Comparison of ENCODE assay signal across 13 cellular contexts in the genomic region with DNA sequence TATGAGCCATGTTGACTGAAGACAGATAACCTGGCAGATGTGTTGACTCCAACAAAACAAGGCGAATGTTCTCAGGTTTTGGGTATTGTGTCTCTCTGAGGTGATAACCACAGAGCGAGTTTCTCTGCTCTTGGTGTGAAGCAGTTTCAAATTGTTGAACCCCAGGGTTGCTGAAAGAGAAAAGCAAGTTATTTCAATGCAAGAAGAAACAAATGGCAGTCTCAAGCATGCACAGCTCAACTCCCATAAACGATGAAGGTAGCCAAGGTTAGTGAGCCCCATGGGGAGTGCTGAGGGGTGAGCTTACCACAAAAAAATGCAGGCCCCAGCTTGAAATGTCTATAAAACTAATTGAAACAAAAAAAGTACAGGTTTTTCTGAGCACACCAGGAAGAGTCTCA.
DNase-seq lines count a peak whose midpoint lies in the region; ATAC-seq, FAIRE-seq and TF ChIP-seq lines count a peak whose summit lies in the region.
"Had no signal": no experiment of that assay in that cellular context is flagged by ENCODE, and none has a peak within 500 bp of the region (broad histone marks: within the 10 kb centered on the region; RNA-seq: fewer than 3 reads in every experiment).

No MANE protein-coding gene starts in this region.

- peaks cover 15% of the 10 kb centered on the region for H3K27me3 Mint-ChIP-seq in activated naive CD4-positive, alpha-beta T cell treated with anti-CD3 and anti-CD28 coated beads for 36 hours (ENCODE audit: low read depth)
- H3K27me3 Mint-ChIP-seq in activated CD4-positive, alpha-beta memory T cell treated with anti-CD3 and anti-CD28 coated beads for 36 hours = peaks cover 5% of the 10 kb centered on the region
- H3K27me3 Mint-ChIP-seq: activated B cell treated with CpG ODN at 0.5 μM for 24 hours; activated naive CD8-positive, alpha-beta T cell treated with anti-CD3 and anti-CD28 coated beads, Interleukin-2, amount 10 ng/mL, durations not matched to agents 7 days and 5 days had no signal

- ATAC-seq in gastroesophageal sphincter = peak; percentile 19
- ATAC-seq: HCT116; stimulated activated naive B cell treated with anti-CD40 and anti-IgM and Interleukin-4, amounts not matched to agents 10 μg/mL and 1 μg/mL and 100 μg/mL, for 72 hours had no signal

- intact Hi-C loops in activated naive CD4-positive, alpha-beta T cell treated with anti-CD3 and anti-CD28 coated beads for 36 hours (cut with micrococcal nuclease) = loop anchor here (1.0 to 2.0 kb wide), 2 partner anchors 154 to 330 kb away; a partner anchor contains a TSS
- intact Hi-C loops in activated CD4-positive, alpha-beta memory T cell treated with anti-CD3 and anti-CD28 coated beads for 36 hours (cut with micrococcal nuclease) = no loop called here

- peak; percentile 7 for DNase-seq in activated naive CD4-positive, alpha-beta T cell treated with anti-CD3 and anti-CD28 coated beads for 36 hours
- DNase-seq in activated naive CD4-positive, alpha-beta T cell treated with Interleukin-2 at 50 U/mL for 16 hours = no peak
- DNase-seq in activated CD4-positive, alpha-beta memory T cell treated with anti-CD3 and anti-CD28 coated beads for 36 hours = no peak
- DNase-seq in urothelium cell line (ENCODE audit: low spot score) (peak; percentile 23), RKO (ENCODE audit: low spot score) (no peak), WERI-Rb-1 (no peak), amygdala (lab: John Stamatoyannopoulos, UW) (no peak)
- DNase-seq: activated B cell treated with CpG ODN at 0.5 μM for 24 hours; activated naive CD8-positive, alpha-beta T cell treated with anti-CD3 and anti-CD28 coated beads, Interleukin-2, amount 10 ng/mL, durations not matched to agents 7 days and 5 days; GF-D8; stimulated activated naive B cell treated with anti-CD40 and anti-IgM and Interleukin-4, amounts not matched to agents 10 μg/mL and 1 μg/mL and 100 μg/mL, for 72 hours had no signal

- H3K27ac ChIP-seq in gastroesophageal sphincter (peak overlapping the region in 1 of 4 donors; percentile 2), WERI-Rb-1 (no peak overlapping the region)

- H3K4me3 ChIP-seq in gastroesophageal sphincter = no peak overlapping the region
- no peak overlapping the region for H3K4me3 ChIP-seq in WERI-Rb-1 (ENCODE audit: low read depth, low read length)

- no peaks in the 10 kb centered on the region for H3K4me1 ChIP-seq in gastroesophageal sphincter

- no peak for TF ChIP-seq EP300 in gastroesophageal sphincter (IDR thresholded peaks at IDR 0.05)

- 58 to 94% methylated on average over 2 to 3 of the region's 3 CpGs for WGBS in gastroesophageal sphincter (ENCODE audit: low coverage in 1 of 2), 2 donors

- no peak overlapping the region for H3K4me3 Mint-ChIP-seq in activated naive CD4-positive, alpha-beta T cell treated with anti-CD3 and anti-CD28 coated beads for 36 hours
- no peak overlapping the region for H3K4me3 Mint-ChIP-seq in activated CD4-positive, alpha-beta memory T cell treated with anti-CD3 and anti-CD28 coated beads for 36 hours
- H3K4me3 Mint-ChIP-seq: activated B cell treated with CpG ODN at 0.5 μM for 24 hours; activated naive CD8-positive, alpha-beta T cell treated with anti-CD3 and anti-CD28 coated beads, Interleukin-2, amount 10 ng/mL, durations not matched to agents 7 days and 5 days; stimulated activated naive B cell treated with anti-CD40 and anti-IgM and Interleukin-4, amounts not matched to agents 10 μg/mL and 1 μg/mL and 100 μg/mL, for 72 hours had no signal

- no peak for TF ChIP-seq CTCF in gastroesophageal sphincter (IDR thresholded peaks at IDR 0.05)
- TF ChIP-seq CTCF in WERI-Rb-1 (IDR thresholded peaks at IDR 0.05; ENCODE audit: low read depth, low read length) = no peak

- H3K4me1 Mint-ChIP-seq in activated naive CD4-positive, alpha-beta T cell treated with anti-CD3 and anti-CD28 coated beads for 36 hours (ENCODE audit: low read depth) = peaks cover 15% of the 10 kb centered on the region
- peaks cover 16% of the 10 kb centered on the region for H3K4me1 Mint-ChIP-seq in activated CD4-positive, alpha-beta memory T cell treated with anti-CD3 and anti-CD28 coated beads for 36 hours (ENCODE audit: low read depth)
- H3K4me1 Mint-ChIP-seq: activated B cell treated with CpG ODN at 0.5 μM for 24 hours; activated naive CD8-positive, alpha-beta T cell treated with anti-CD3 and anti-CD28 coated beads, Interleukin-2, amount 10 ng/mL, durations not matched to agents 7 days and 5 days; stimulated activated naive B cell treated with anti-CD40 and anti-IgM and Interleukin-4, amounts not matched to agents 10 μg/mL and 1 μg/mL and 100 μg/mL, for 72 hours had no signal

- H3K9me3 Mint-ChIP-seq in activated naive CD4-positive, alpha-beta T cell treated with anti-CD3 and anti-CD28 coated beads for 36 hours = no peaks in the 10 kb centered on the region
- H3K9me3 Mint-ChIP-seq in activated CD4-positive, alpha-beta memory T cell treated with anti-CD3 and anti-CD28 coated beads for 36 hours = no peaks in the 10 kb centered on the region
- H3K9me3 Mint-ChIP-seq: activated B cell treated with CpG ODN at 0.5 μM for 24 hours; activated naive CD8-positive, alpha-beta T cell treated with anti-CD3 and anti-CD28 coated beads, Interleukin-2, amount 10 ng/mL, durations not matched to agents 7 days and 5 days had no signal

- no peaks in the 10 kb centered on the region for H3K36me3 Mint-ChIP-seq in activated naive CD4-positive, alpha-beta T cell treated with anti-CD3 and anti-CD28 coated beads for 36 hours (ENCODE audit: low read depth)
- H3K36me3 Mint-ChIP-seq in activated CD4-positive, alpha-beta memory T cell treated with anti-CD3 and anti-CD28 coated beads for 36 hours = no peaks in the 10 kb centered on the region
- H3K36me3 Mint-ChIP-seq: activated naive CD8-positive, alpha-beta T cell treated with anti-CD3 and anti-CD28 coated beads, Interleukin-2, amount 10 ng/mL, durations not matched to agents 7 days and 5 days; stimulated activated naive B cell treated with anti-CD40 and anti-IgM and Interleukin-4, amounts not matched to agents 10 μg/mL and 1 μg/mL and 100 μg/mL, for 72 hours had no signal

- no peak for TF ChIP-seq POLR2A in gastroesophageal sphincter (IDR thresholded peaks at IDR 0.05)

- CTCF ChIA-PET in activated naive CD4-positive, alpha-beta T cell treated with anti-CD3 and anti-CD28 coated beads for 36 hours (lab: Charles Lee) = no interaction called here
- CTCF ChIA-PET in activated CD4-positive, alpha-beta memory T cell treated with anti-CD3 and anti-CD28 coated beads for 36 hours (lab: Charles Lee) = interaction anchor here (0.6 kb wide), 1 partner anchor 275 kb away, joined by 3 read pairs; no protein-coding TSS in a partner anchor

- FAIRE-seq in urothelium cell line (lab: Jason Lieb, UNC) = peak; percentile 27

- POLR2A ChIA-PET in activated CD4-positive, alpha-beta memory T cell treated with anti-CD3 and anti-CD28 coated beads for 36 hours (lab: Charles Lee) = no interaction called here

- no peaks in the 10 kb centered on the region for H3K9me3 ChIP-seq in gastroesophageal sphincter
- H3K9me3 ChIP-seq in WERI-Rb-1 (ENCODE audit: severe bottlenecking) = no peaks in the 10 kb centered on the region

- H3K27ac Mint-ChIP-seq in activated naive CD4-positive, alpha-beta T cell treated with anti-CD3 and anti-CD28 coated beads for 36 hours = peak overlapping the region; percentile 70
- H3K27ac Mint-ChIP-seq in activated CD4-positive, alpha-beta memory T cell treated with anti-CD3 and anti-CD28 coated beads for 36 hours = peak overlapping the region; percentile 13
- H3K27ac Mint-ChIP-seq: activated B cell treated with CpG ODN at 0.5 μM for 24 hours; activated naive CD8-positive, alpha-beta T cell treated with anti-CD3 and anti-CD28 coated beads, Interleukin-2, amount 10 ng/mL, durations not matched to agents 7 days and 5 days; stimulated activated naive B cell treated with anti-CD40 and anti-IgM and Interleukin-4, amounts not matched to agents 10 μg/mL and 1 μg/mL and 100 μg/mL, for 72 hours had no signal

- no peaks in the 10 kb centered on the region for H3K36me3 ChIP-seq in gastroesophageal sphincter
- H3K36me3 ChIP-seq in WERI-Rb-1 = no peaks in the 10 kb centered on the region

- H3K27me3 ChIP-seq in gastroesophageal sphincter = no peaks in the 10 kb centered on the region
- peaks cover 52% of the 10 kb centered on the region for H3K27me3 ChIP-seq in WERI-Rb-1 (ENCODE audit: insufficient read depth, low read depth, severe bottlenecking)

Comparison
In these comparisons a context has a peak if more than half of its experiments do, and no peak if none do; other contexts are left out.
1. DNase-seq: peak in activated naive CD4-positive, alpha-beta T cell treated with anti-CD3 and anti-CD28 coated beads for 36 hours (single experiment) and urothelium cell line (single experiment); none in activated naive CD4-positive, alpha-beta T cell treated with Interleukin-2 at 50 U/mL for 16 hours (single experiment), activated CD4-positive, alpha-beta memory T cell treated with anti-CD3 and anti-CD28 coated beads for 36 hours (single experiment), RKO (single experiment), WERI-Rb-1 (single experiment) and amygdala (0 of 56).